ENCODE assay signal across 19 cellular contexts in the genomic region with DNA sequence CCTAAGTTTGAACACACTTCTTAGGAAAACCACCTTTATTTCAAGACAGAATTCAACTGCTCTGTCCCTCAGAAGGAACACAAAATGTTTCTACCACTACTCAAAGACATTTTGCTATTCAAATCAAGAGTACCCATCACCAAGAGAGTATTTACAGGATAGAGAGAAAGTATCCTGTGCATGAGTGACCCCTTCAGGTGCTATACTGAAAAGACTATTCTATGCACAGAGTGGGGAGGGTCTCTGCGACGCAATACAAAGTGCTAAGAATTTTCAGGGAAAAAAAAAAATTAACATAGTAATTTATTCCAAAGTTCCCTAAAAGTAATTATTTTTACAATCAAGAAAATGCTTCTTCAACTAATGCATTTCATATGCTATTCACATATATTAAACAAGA.
DNase-seq lines count a peak whose midpoint lies in the region; ATAC-seq and TF ChIP-seq lines count a peak whose summit lies in the region.
"Had no signal": no experiment of that assay in that cellular context is flagged by ENCODE, and none has a peak within 500 bp of the region (broad histone marks: within the 10 kb centered on the region; RNA-seq: fewer than 3 reads in every experiment).

No MANE protein-coding gene starts in this region.

- no peaks in the 10 kb centered on the region for H3K4me1 ChIP-seq in Loucy (ENCODE audit: insufficient read depth, low read length, poor library complexity, severe bottlenecking)
- no peaks in the 10 kb centered on the region for H3K4me1 ChIP-seq in mesendoderm (ENCODE audit: control insufficient read depth, low read depth, low read length)

- H4K5ac ChIP-seq in mesendoderm (ENCODE audit: low read length), result no peak overlapping the region

- peak; percentile 8 for TF ChIP-seq CTCF in GM12864 (IDR thresholded peaks at IDR 0.05; ENCODE audit: low read depth, low read length, missing control alignments)
- peak; percentile 54 for TF ChIP-seq CTCF in Loucy (conservative IDR thresholded peaks at IDR 0.05; ENCODE audit: low read length)
- peak; percentile 14 for TF ChIP-seq CTCF in astrocyte of the cerebellum (IDR thresholded peaks at IDR 0.05; ENCODE audit: low read depth, low read length, missing control alignments)

- H3K4me2 ChIP-seq in Loucy (ENCODE audit: low read depth, low read length, poor library complexity, severe bottlenecking) (no peak overlapping the region), mesendoderm (ENCODE audit: low read length) (no peak overlapping the region)

- H3K18ac ChIP-seq in mesendoderm (ENCODE audit: low read length), result no peak overlapping the region

- H2AK5ac ChIP-seq in mesendoderm (ENCODE audit: low read length), result no peak overlapping the region

- H3K79me2 ChIP-seq in Loucy (ENCODE audit: insufficient read depth, low read length), result no peaks in the 10 kb centered on the region
- no peaks in the 10 kb centered on the region for H3K79me2 ChIP-seq in mesendoderm (ENCODE audit: control insufficient read depth, insufficient read depth, low read length)

- no peaks in the 10 kb centered on the region for H4K20me1 ChIP-seq in Loucy (ENCODE audit: insufficient read depth, low read length, poor library complexity, severe bottlenecking)

- H4K8ac ChIP-seq in mesendoderm (ENCODE audit: low read depth, low read length), result no peak overlapping the region

- H3K9me2 ChIP-seq in Loucy (replicated peaks; ENCODE audit: low read depth, low read length), result no peaks in the 10 kb centered on the region

- H3K9me3 Mint-ChIP-seq in activated T-helper 2 cell treated with anti-CD3 and anti-CD28 coated beads, Interferon-gamma antibody, Interleukin-2, Interleukin-4, amounts not matched to agents 10 μg/mL and 5 μg/mL and 100 μg/mL, durations not matched to agents 14 hours and 24 hours and 36 hours, result no peaks in the 10 kb centered on the region
- no peaks in the 10 kb centered on the region for H3K9me3 Mint-ChIP-seq in activated CD4-positive, alpha-beta T cell treated with anti-CD3 and anti-CD28 coated beads, Interleukin-2, amount 10 ng/mL, durations not matched to agents 7 days and 5 days
- H3K9me3 Mint-ChIP-seq: activated naive CD8-positive, alpha-beta T cell treated with anti-CD3 and anti-CD28 coated beads, Interleukin-2, amount 10 ng/mL, durations not matched to agents 7 days and 5 days; IgD-negative memory B cell had no signal

- H3K9ac ChIP-seq in Loucy (ENCODE audit: low read depth, low read length, poor library complexity, severe bottlenecking) (no peak overlapping the region), mesendoderm (ENCODE audit: low read length) (no peak overlapping the region)

- no CpG with 5 or more reads among the region's 2 CpGs for WGBS in mesendoderm (ENCODE audit: extremely low coverage, insufficient coverage, low lambda C conversion rate)

- H3K56ac ChIP-seq in mesendoderm (ENCODE audit: low read length), result no peak overlapping the region

- H3K36me3 Mint-ChIP-seq in activated T-helper 2 cell treated with anti-CD3 and anti-CD28 coated beads, Interferon-gamma antibody, Interleukin-2, Interleukin-4, amounts not matched to agents 10 μg/mL and 5 μg/mL and 100 μg/mL, durations not matched to agents 14 hours and 24 hours and 36 hours (ENCODE audit: low read depth), result no peaks in the 10 kb centered on the region
- no peaks in the 10 kb centered on the region for H3K36me3 Mint-ChIP-seq in activated CD4-positive, alpha-beta T cell treated with anti-CD3 and anti-CD28 coated beads, Interleukin-2, amount 10 ng/mL, durations not matched to agents 7 days and 5 days (ENCODE audit: low read depth)
- H3K36me3 Mint-ChIP-seq: activated naive CD8-positive, alpha-beta T cell treated with anti-CD3 and anti-CD28 coated beads, Interleukin-2, amount 10 ng/mL, durations not matched to agents 7 days and 5 days; IgD-negative memory B cell had no signal

- H3K4me3 ChIP-seq in GM12864 (ENCODE audit: low read depth, low read length) (no peak overlapping the region), Loucy (ENCODE audit: low read length, poor library complexity, severe bottlenecking) (no peak overlapping the region), astrocyte of the cerebellum (ENCODE audit: low read depth, low read length) (no peak overlapping the region), mesendoderm (ENCODE audit: low read length) (no peak overlapping the region)

- no peak for ATAC-seq in HG02870 (IDR thresholded peaks at IDR 0.05; ENCODE audit: unreplicated experiment)

- intact Hi-C loops in activated T-helper 2 cell treated with anti-CD3 and anti-CD28 coated beads, Interferon-gamma antibody, Interleukin-2, Interleukin-4, amounts not matched to agents 10 μg/mL and 5 μg/mL and 100 μg/mL, durations not matched to agents 14 hours and 24 hours and 36 hours (cut with micrococcal nuclease), result no loop called here

- H3K4me1 Mint-ChIP-seq in activated T-helper 2 cell treated with anti-CD3 and anti-CD28 coated beads, Interferon-gamma antibody, Interleukin-2, Interleukin-4, amounts not matched to agents 10 μg/mL and 5 μg/mL and 100 μg/mL, durations not matched to agents 14 hours and 24 hours and 36 hours (ENCODE audit: low read depth), result no peaks in the 10 kb centered on the region
- no peaks in the 10 kb centered on the region for H3K4me1 Mint-ChIP-seq in activated CD4-positive, alpha-beta T cell treated with anti-CD3 and anti-CD28 coated beads, Interleukin-2, amount 10 ng/mL, durations not matched to agents 7 days and 5 days
- H3K4me1 Mint-ChIP-seq: activated naive CD8-positive, alpha-beta T cell treated with anti-CD3 and anti-CD28 coated beads, Interleukin-2, amount 10 ng/mL, durations not matched to agents 7 days and 5 days; IgD-negative memory B cell had no signal

- no peak overlapping the region for H3K27ac ChIP-seq in mesendoderm (ENCODE audit: low read depth, low read length)
- H3K27ac ChIP-seq: VCaP had no signal

- no peak overlapping the region for H3K4me3 Mint-ChIP-seq in activated T-helper 2 cell treated with anti-CD3 and anti-CD28 coated beads, Interferon-gamma antibody, Interleukin-2, Interleukin-4, amounts not matched to agents 10 μg/mL and 5 μg/mL and 100 μg/mL, durations not matched to agents 14 hours and 24 hours and 36 hours (ENCODE audit: low read depth)
- no peak overlapping the region for H3K4me3 Mint-ChIP-seq in activated CD4-positive, alpha-beta T cell treated with anti-CD3 and anti-CD28 coated beads, Interleukin-2, amount 10 ng/mL, durations not matched to agents 7 days and 5 days
- H3K4me3 Mint-ChIP-seq: activated naive CD8-positive, alpha-beta T cell treated with anti-CD3 and anti-CD28 coated beads, Interleukin-2, amount 10 ng/mL, durations not matched to agents 7 days and 5 days; CD4-positive, alpha-beta T cell; IgD-negative memory B cell had no signal

- H2BK120ac ChIP-seq in mesendoderm (ENCODE audit: low read depth, low read length), result no peak overlapping the region

- H3K79me1 ChIP-seq in mesendoderm (ENCODE audit: low read length), result no peaks in the 10 kb centered on the region

- in situ Hi-C loops in astrocyte of the cerebellum (cut with HindIII; ENCODE audit: low sequenced_read_pairs), result no loop called here

- DNase-seq in GM12864 (ENCODE audit: low read depth) (no peak), astrocyte of the cerebellum (ENCODE audit: low read depth) (no peak), mesendoderm (peak; percentile 68)
- DNase-seq in activated T-helper 2 cell treated with anti-CD3 and anti-CD28 coated beads, Interferon-gamma antibody, Interleukin-2, Interleukin-4, amounts not matched to agents 10 μg/mL and 5 μg/mL and 100 μg/mL, durations not matched to agents 14 hours and 24 hours and 36 hours (ENCODE audit: low spot score), result no peak
- DNase-seq in activated CD4-positive, alpha-beta T cell treated with anti-CD3 and anti-CD28 coated beads, Interleukin-2, amount 10 ng/mL, durations not matched to agents 7 days and 5 days, result no peak
- no peak for DNase-seq in effector CD4-positive, alpha-beta T cell
- DNase-seq: activated CD8-positive, alpha-beta memory T cell treated with anti-CD3 and anti-CD28 coated beads, Interleukin-2, amount 50 U/mL, for 48 hours; activated naive CD8-positive, alpha-beta T cell treated with anti-CD3 and anti-CD28 coated beads, Interleukin-2, amount 10 ng/mL, durations not matched to agents 7 days and 5 days; CD4-positive, alpha-beta T cell; cerebellar nuclear complex; mesenchymal stem cell; NCI-H1436 treated with DMSO at 0.1 percent for 48 hours; NCI-H524; SIG-M5; small intestine had no signal

- H3K4ac ChIP-seq in mesendoderm (ENCODE audit: low read depth, low read length), result no peak overlapping the region

- CTCF ChIA-PET in activated CD4-positive, alpha-beta T cell treated with anti-CD3 and anti-CD28 coated beads, Interleukin-2, amount 10 ng/mL, durations not matched to agents 7 days and 5 days (lab: Charles Lee), result no interaction called here

- no peaks in the 10 kb centered on the region for H3K27me3 Mint-ChIP-seq in activated T-helper 2 cell treated with anti-CD3 and anti-CD28 coated beads, Interferon-gamma antibody, Interleukin-2, Interleukin-4, amounts not matched to agents 10 μg/mL and 5 μg/mL and 100 μg/mL, durations not matched to agents 14 hours and 24 hours and 36 hours (ENCODE audit: low read depth)
- no peaks in the 10 kb centered on the region for H3K27me3 Mint-ChIP-seq in activated CD4-positive, alpha-beta T cell treated with anti-CD3 and anti-CD28 coated beads, Interleukin-2, amount 10 ng/mL, durations not matched to agents 7 days and 5 days
- H3K27me3 Mint-ChIP-seq: activated naive CD8-positive, alpha-beta T cell treated with anti-CD3 and anti-CD28 coated beads, Interleukin-2, amount 10 ng/mL, durations not matched to agents 7 days and 5 days; CD4-positive, alpha-beta T cell; IgD-negative memory B cell had no signal

- H3K27ac Mint-ChIP-seq in activated T-helper 2 cell treated with anti-CD3 and anti-CD28 coated beads, Interferon-gamma antibody, Interleukin-2, Interleukin-4, amounts not matched to agents 10 μg/mL and 5 μg/mL and 100 μg/mL, durations not matched to agents 14 hours and 24 hours and 36 hours, result no peak overlapping the region
- H3K27ac Mint-ChIP-seq in activated CD4-positive, alpha-beta T cell treated with anti-CD3 and anti-CD28 coated beads, Interleukin-2, amount 10 ng/mL, durations not matched to agents 7 days and 5 days, result no peak overlapping the region
- H3K27ac Mint-ChIP-seq: activated naive CD8-positive, alpha-beta T cell treated with anti-CD3 and anti-CD28 coated beads, Interleukin-2, amount 10 ng/mL, durations not matched to agents 7 days and 5 days; CD4-positive, alpha-beta T cell; IgD-negative memory B cell had no signal

- H2BK5ac ChIP-seq in mesendoderm (ENCODE audit: low read length), result no peak overlapping the region

- H3K9me3 ChIP-seq in Loucy (ENCODE audit: insufficient read depth, low read depth, low read length), result no peaks in the 10 kb centered on the region

- no peaks in the 10 kb centered on the region for H3K27me3 ChIP-seq in Loucy (ENCODE audit: insufficient read depth, low read length, poor library complexity, severe bottlenecking)
- no peaks in the 10 kb centered on the region for H3K27me3 ChIP-seq in mesendoderm (ENCODE audit: insufficient read depth, low read length, poor library complexity)

- no peaks in the 10 kb centered on the region for H3K36me3 ChIP-seq in Loucy (ENCODE audit: insufficient read depth, low read length)
- H3K36me3 ChIP-seq in mesendoderm (ENCODE audit: control insufficient read depth, insufficient read depth, low read length), result no peaks in the 10 kb centered on the region

- H2AFZ ChIP-seq in Loucy (ENCODE audit: low read length), result no peak overlapping the region

- H3K23ac ChIP-seq in mesendoderm (ENCODE audit: low read length), result no peak overlapping the region

- H3F3A ChIP-seq in Loucy (ENCODE audit: low read depth), result no peaks in the 10 kb centered on the region

- no peak overlapping the region for H2BK15ac ChIP-seq in mesendoderm (replicated peaks; ENCODE audit: low read depth)

- POLR2A ChIA-PET in activated CD4-positive, alpha-beta T cell treated with anti-CD3 and anti-CD28 coated beads, Interleukin-2, amount 10 ng/mL, durations not matched to agents 7 days and 5 days (lab: Charles Lee), result no interaction called here
